8 cellular contexts compared by ENCODE assay signal in genomic region chr6:149140137-149140909, GRCh38.
A peak's percentile ranks its signal among the peaks of the same experiment; 100 is the strongest.
DNase-seq lines count a peak whose midpoint lies in the region; ATAC-seq and TF ChIP-seq lines count a peak whose summit lies in the region.

No MANE protein-coding gene starts in this region.

- POLR2A ChIA-PET in activated CD8-positive, alpha-beta T cell treated with anti-CD3 and anti-CD28 coated beads, Interleukin-2, amount 10 ng/mL, durations not matched to agents 7 days and 5 days (lab: Charles Lee), result interaction anchor here (0.6 to 4.8 kb wide), 16 partner anchors 8 to 182 kb away, joined by 3 to 28 read pairs (median 5); partner anchors contain the start of gene TAB2
- POLR2A ChIA-PET in HEK293T (lab: Yijun Ruan, JAX), result no interaction called here

- peaks cover 5% of the 10 kb centered on the region for H3K36me3 ChIP-seq in neural progenitor cell

- H3K79me2 ChIP-seq in neural progenitor cell (ENCODE audit: low read depth), result no peaks in the 10 kb centered on the region

- peak overlapping the region; percentile 99 for H3K27ac Mint-ChIP-seq in activated CD8-positive, alpha-beta T cell treated with anti-CD3 and anti-CD28 coated beads, Interleukin-2, amount 10 ng/mL, durations not matched to agents 7 days and 5 days
- H3K27ac Mint-ChIP-seq in neural progenitor cell, result no peak overlapping the region

- no peaks in the 10 kb centered on the region for H3K27me3 Mint-ChIP-seq in activated CD8-positive, alpha-beta T cell treated with anti-CD3 and anti-CD28 coated beads, Interleukin-2, amount 10 ng/mL, durations not matched to agents 7 days and 5 days (ENCODE audit: low read depth)
- H3K27me3 Mint-ChIP-seq in neural progenitor cell (ENCODE audit: insufficient read depth, low read depth), result peaks cover 4% of the 10 kb centered on the region

- H3K4me3 Mint-ChIP-seq in activated CD8-positive, alpha-beta T cell treated with anti-CD3 and anti-CD28 coated beads, Interleukin-2, amount 10 ng/mL, durations not matched to agents 7 days and 5 days, result peak overlapping the region; percentile 76
- no peak overlapping the region for H3K4me3 Mint-ChIP-seq in neural progenitor cell

- CTCF ChIA-PET in activated CD8-positive, alpha-beta T cell treated with anti-CD3 and anti-CD28 coated beads, Interleukin-2, amount 10 ng/mL, durations not matched to agents 7 days and 5 days (lab: Charles Lee), result interaction anchor here (0.9 to 2.9 kb wide), 7 partner anchors 9 to 407 kb away, joined by 3 to 24 read pairs (median 3); no protein-coding TSS in a partner anchor
- CTCF ChIA-PET in HEK293T (lab: Yijun Ruan, JAX), result no interaction called here

- ATAC-seq in GM18873 (IDR thresholded peaks at IDR 0.05; ENCODE audit: low FRiP score, unreplicated experiment) (peak; percentile 64), HG03066 (IDR thresholded peaks at IDR 0.05; ENCODE audit: low read depth, unreplicated experiment) (peak; percentile 73)
- peak; percentile 66 for ATAC-seq in activated CD8-positive, alpha-beta T cell treated with anti-CD3 and anti-CD28 coated beads, Interleukin-2, amount 10 ng/mL, durations not matched to agents 7 days and 5 days

- no peak overlapping the region for H3K4me3 ChIP-seq in neural progenitor cell

- H4K20me1 ChIP-seq in neural progenitor cell (ENCODE audit: low read depth), result no peaks in the 10 kb centered on the region

- TF ChIP-seq CTCF in neural progenitor cell (IDR thresholded peaks at IDR 0.05), result no peak

- H3K9me3 Mint-ChIP-seq in activated CD8-positive, alpha-beta T cell treated with anti-CD3 and anti-CD28 coated beads, Interleukin-2, amount 10 ng/mL, durations not matched to agents 7 days and 5 days (ENCODE audit: insufficient read depth), result peaks cover 20% of the 10 kb centered on the region
- H3K9me3 Mint-ChIP-seq in neural progenitor cell, result peaks cover 3% of the 10 kb centered on the region

- peaks cover 5% of the 10 kb centered on the region for H3K4me1 ChIP-seq in neural progenitor cell

- no peak overlapping the region for H3K4me2 ChIP-seq in neural progenitor cell

- H3K9me3 ChIP-seq in neural progenitor cell (ENCODE audit: low read depth), result no peaks in the 10 kb centered on the region

- peak; percentile 58 for DNase-seq in activated CD8-positive, alpha-beta T cell treated with anti-CD3 and anti-CD28 coated beads, Interleukin-2, amount 10 ng/mL, durations not matched to agents 7 days and 5 days
- DNase-seq in neural progenitor cell (ENCODE audit: low spot score), result no peak
- DNase-seq in SHP77 treated with DMSO at 0.1 percent for 48 hours (lab: John Stamatoyannopoulos, UW), result no peak
- DNase-seq in HEK293T (ENCODE audit: extremely low spot score), result no peak
- no peak for DNase-seq in superior temporal gyrus (ENCODE audit: extremely low spot score)
- no peak for DNase-seq in NCI-H1930 (lab: John Stamatoyannopoulos, UW)

- peak overlapping the region; percentile 91 for H2AFZ ChIP-seq in neural progenitor cell (replicated peaks)

- no peaks in the 10 kb centered on the region for H3K27me3 ChIP-seq in neural progenitor cell

- no peaks in the 10 kb centered on the region for H3F3A ChIP-seq in neural progenitor cell (ENCODE audit: low read depth)

- peaks cover 62% of the 10 kb centered on the region for H3K36me3 Mint-ChIP-seq in activated CD8-positive, alpha-beta T cell treated with anti-CD3 and anti-CD28 coated beads, Interleukin-2, amount 10 ng/mL, durations not matched to agents 7 days and 5 days (ENCODE audit: low read depth)
- no peaks in the 10 kb centered on the region for H3K36me3 Mint-ChIP-seq in neural progenitor cell

- H3K27ac ChIP-seq in neural progenitor cell, result no peak overlapping the region

- H3K9ac ChIP-seq in neural progenitor cell, result no peak overlapping the region

- peaks cover 61% of the 10 kb centered on the region for H3K4me1 Mint-ChIP-seq in activated CD8-positive, alpha-beta T cell treated with anti-CD3 and anti-CD28 coated beads, Interleukin-2, amount 10 ng/mL, durations not matched to agents 7 days and 5 days (ENCODE audit: low read depth)
- peaks cover 4% of the 10 kb centered on the region for H3K4me1 Mint-ChIP-seq in neural progenitor cell

TF ChIP-seq in HEK293T, 16 proteins besides CTCF, POLR2A, EP300 and RAD21:
- TF ChIP-seq NFRKB (IDR thresholded peaks at IDR 0.05) (no peak), TARDBP (IDR thresholded peaks at IDR 0.05) (no peak), ARNT (IDR thresholded peaks at IDR 0.05) (no peak), LEF1 (IDR thresholded peaks at IDR 0.05; ENCODE audit: borderline replicate concordance) (no peak), FOXK2 (IDR thresholded peaks at IDR 0.05) (no peak), HDGF (IDR thresholded peaks at IDR 0.05; ENCODE audit: borderline replicate concordance) (no peak), SP1 (IDR thresholded peaks at IDR 0.05) (no peak), FOXM1 (IDR thresholded peaks at IDR 0.05; ENCODE audit: borderline replicate concordance) (no peak), SUZ12 (IDR thresholded peaks at IDR 0.05) (no peak), ZNF384 (IDR thresholded peaks at IDR 0.05) (no peak), ELF4 (IDR thresholded peaks at IDR 0.05) (no peak)
